Comparison of ENCODE assay signal across 35 cellular contexts in genomic region chr11:114344494-114344893, GRCh38. TPM values are rescaled to one million over a fixed set of nuclear protein-coding genes. Genes with fewer than 3 reads are reported as not detected.
"Had no signal": no experiment of that assay in that cellular context is flagged by ENCODE, and none has a peak within 500 bp of the region (broad histone marks: within the 10 kb centered on the region; RNA-seq: fewer than 3 reads in every experiment).

No MANE protein-coding gene starts in this region.

- H3K36me3 ChIP-seq: adrenal gland, ascending aorta, brain microvascular endothelial cell, breast epithelium, cardiac muscle cell had no signal

- DNase-seq: activated effector memory CD4-positive, alpha-beta T cell treated with anti-CD3 and anti-CD28 coated beads, Interleukin-2, amount 50 U/mL, for 16 hours; activated effector memory CD4-positive, alpha-beta T cell treated with Interleukin-2 at 50 U/mL for 16 hours; activated gamma-delta T cell; activated gamma-delta T cell treated with Interleukin-2 at 50 U/mL for 16 hours; activated naive CD4-positive, alpha-beta T cell; activated naive CD4-positive, alpha-beta T cell treated with anti-CD3 and anti-CD28 coated beads for 36 hours; activated naive CD4-positive, alpha-beta T cell treated with anti-CD3 and anti-CD28 coated beads, Interleukin-2, amount 10 ng/mL, durations not matched to agents 7 days and 5 days; activated naive CD4-positive, alpha-beta T cell treated with anti-CD3 and anti-CD28 coated beads, Interleukin-2, amount 50 U/mL, for 16 hours; activated naive CD4-positive, alpha-beta T cell treated with Interleukin-2 at 50 U/mL for 16 hours; activated naive CD8-positive, alpha-beta T cell treated with anti-CD3 and anti-CD28 coated beads for 36 hours; activated naive CD8-positive, alpha-beta T cell treated with anti-CD3 and anti-CD28 coated beads, Interleukin-2, amount 10 ng/mL, durations not matched to agents 7 days and 5 days; activated naive CD8-positive, alpha-beta T cell treated with anti-CD3 and anti-CD28 coated beads, Interleukin-2, amount 50 U/mL, for 24 hours; activated T-cell treated with anti-CD3 and anti-CD28 coated beads, Interleukin-2, amount 50 U/mL, for 24 hours; activated T-cell treated with anti-CD3 and anti-CD28 coated beads, Interleukin-2, amount 50 U/mL, for 4 hours; activated T-cell treated with anti-CD3 and anti-CD28 coated beads, Interleukin-2, amount 50 U/mL, for 48 hours; activated T-cell treated with anti-CD3 and anti-CD28 coated beads, Interleukin-2, amount 50 U/mL, for 72 hours; adrenal gland; amniotic stem cell; amygdala; anterior cingulate cortex; aorta; body of pancreas; brain microvascular endothelial cell; caudate nucleus; central memory CD4-positive, alpha-beta T cell; cerebellar nuclear complex had no signal

- H3K27me3 ChIP-seq: adrenal gland, ascending aorta, body of pancreas, brain microvascular endothelial cell, breast epithelium, cardiac muscle cell had no signal

- H3K9me3 ChIP-seq: adrenal gland, ascending aorta, body of pancreas, breast epithelium had no signal

- H3K4me3 ChIP-seq: adrenal gland, ascending aorta, body of pancreas, breast epithelium, cardiac muscle cell had no signal

- FAIRE-seq: astrocyte, bronchial epithelial cell had no signal

- H3K27ac ChIP-seq: adrenal gland, ascending aorta, body of pancreas, brain microvascular endothelial cell, breast epithelium, cardiac muscle cell had no signal

- ATAC-seq: activated naive CD4-positive, alpha-beta T cell treated with anti-CD3 and anti-CD28 coated beads, Interleukin-2, amount 50 U/mL, for 72 hours; activated naive CD8-positive, alpha-beta T cell treated with anti-CD3 and anti-CD28 coated beads, Interleukin-2, amount 50 U/mL, for 24 hours; activated T-cell treated with anti-CD3 and anti-CD28 coated beads, Interleukin-2, amount 50 U/mL, for 4 hours; activated T-cell treated with anti-CD3 and anti-CD28 coated beads, Interleukin-2, amount 50 U/mL, for 72 hours; activated T-helper 17 cell treated with anti-CD3 and anti-CD28 coated beads, Interleukin-2, amount 50 U/mL, for 72 hours; body of pancreas had no signal

RNA-seq across cellular contexts. Expression of gene NNMT, which starts 48.3 kb away (rescaled TPM):
- total RNA-seq: activated naive CD4-positive, alpha-beta T cell treated with anti-CD3 and anti-CD28 coated beads for 36 hours; activated naive CD4-positive, alpha-beta T cell treated with anti-CD3 and anti-CD28 coated beads, Interleukin-2, amount 50 U/mL, for 72 hours; activated naive CD8-positive, alpha-beta T cell treated with anti-CD3 and anti-CD28 coated beads for 36 hours; activated naive CD8-positive, alpha-beta T cell treated with anti-CD3 and anti-CD28 coated beads, Interleukin-2, amount 10 ng/mL, durations not matched to agents 7 days and 5 days; activated T-cell treated with anti-CD3 and anti-CD28 coated beads, Interleukin-2, amount 50 U/mL, for 72 hours; activated T-helper 1 cell treated with anti-CD3 and anti-CD28 coated beads, Interleukin-12 subunit alpha, Interleukin-12 subunit beta, Interleukin-2, Interleukin-4 antibody, amounts not matched to agents 30 ng/mL and 10 ng/mL and 1 ng/mL, durations not matched to agents 14 hours and 24 hours and 36 hours; activated T-helper 17 cell treated with anti-CD3 and anti-CD28 coated beads, Interleukin-2, amount 50 U/mL, for 72 hours; activated T-helper 2 cell treated with anti-CD3 and anti-CD28 coated beads, Interferon-gamma antibody, Interleukin-2, Interleukin-4, amounts not matched to agents 10 μg/mL and 5 μg/mL and 100 μg/mL, durations not matched to agents 14 hours and 24 hours and 36 hours; cardiac muscle cell had no signal
